8 cellular contexts compared by ENCODE assay signal in genomic region chr2:5696741-5697521, GRCh38. TPM values are rescaled to one million over a fixed set of nuclear protein-coding genes. Genes with fewer than 3 reads are reported as not detected.
DNase-seq lines count a peak whose midpoint lies in the region; ATAC-seq lines count a peak whose summit lies in the region.

No MANE protein-coding gene starts in this region.

- DNase-seq in NCI-H748 treated with DMSO at 0.1 percent for 48 hours (lab: John Stamatoyannopoulos, UW) (peak; percentile 31), Right ventricle myocardium superior (no peak), GF-D8 (lab: John Stamatoyannopoulos, UW) (no peak), KBM-7 (no peak)
- DNase-seq in activated CD4-positive, CD25-positive, alpha-beta regulatory T cell treated with anti-CD3 and anti-CD28 coated beads, Interleukin-2, amount 50 U/mL, for 72 hours: no peak

- peak overlapping the region in 6 of 7 experiments; percentile 2 to 46 (median 22) for H3K4me3 ChIP-seq in skin epidermis

- intact Hi-C loops in Right ventricle myocardium superior (cut with DNase I): no loop called here

- peak overlapping the region in 2 of 21 experiments; percentile 31 to 60 for H3K27ac ChIP-seq in skin epidermis

- ATAC-seq in GM21515 (IDR thresholded peaks at IDR 0.05; ENCODE audit: unreplicated experiment) (peak; percentile 51), Right ventricle myocardium superior (ENCODE audit: poor library complexity) (peak; percentile 47), HG02840 (IDR thresholded peaks at IDR 0.05; ENCODE audit: low FRiP score, unreplicated experiment) (no peak)

- in situ Hi-C loops in KBM-7 (cut with MboI; ENCODE audit: low pct_unique_long_range_greater_than_20kb, low sequenced_read_pairs): no loop called here

RNA-seq across cellular contexts. Expression of gene SOX11, which starts 4.7 kb away (rescaled TPM):
- 0.81 TPM for total RNA-seq in Right ventricle myocardium superior
